ENCODE assay signal across 8 cellular contexts in the genomic region with DNA sequence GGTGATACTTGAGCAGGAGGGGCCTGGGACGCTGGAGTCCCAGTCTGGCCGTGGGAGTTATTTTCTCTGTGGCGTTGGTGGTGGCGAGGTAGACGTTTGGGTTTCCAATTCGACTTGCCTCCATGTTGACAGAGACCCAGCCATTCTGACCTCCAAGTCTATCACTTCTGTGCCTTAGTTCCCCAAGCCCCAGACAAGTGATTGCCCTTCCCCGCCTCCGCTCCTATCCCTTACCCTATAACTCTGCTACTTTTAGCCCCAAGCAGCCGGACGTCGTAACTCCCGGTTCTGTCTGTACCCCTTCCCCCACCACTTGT. TPM values are rescaled to one million over a fixed set of nuclear protein-coding genes. Genes with fewer than 3 reads are reported as not detected.
A peak's percentile ranks its signal among the peaks of the same experiment; 100 is the strongest.
DNase-seq lines count a peak whose midpoint lies in the region; ATAC-seq, FAIRE-seq and TF ChIP-seq lines count a peak whose summit lies in the region.

No MANE protein-coding gene starts in this region.

- WGBS in aorta, 2 donors, result 1% methylated on average over 12 of the region's 12 CpGs

- H3K4me1 ChIP-seq in right atrium auricular region (peaks cover 0 to 17% of the 10 kb centered on the region in 2 donors), ascending aorta (peaks cover 4 to 12% of the 10 kb centered on the region in 2 donors), lower lobe of right lung (peaks cover 21% of the 10 kb centered on the region), aorta (ENCODE audit: control insufficient read depth in 1 of 2, insufficient read depth in 2 of 2, low read length in 2 of 2) (no peaks in the 10 kb centered on the region)

- no peaks in the 10 kb centered on the region for H3K27me3 ChIP-seq in right atrium auricular region
- H3K27me3 ChIP-seq in ascending aorta, result no peaks in the 10 kb centered on the region
- H3K27me3 ChIP-seq in lower lobe of right lung (ENCODE audit: low read depth), result no peaks in the 10 kb centered on the region
- no peaks in the 10 kb centered on the region for H3K27me3 ChIP-seq in aorta (ENCODE audit: control insufficient read depth in 1 of 2, insufficient read depth in 2 of 2, low read length in 1 of 2)

- H3K9me3 ChIP-seq in right atrium auricular region, result no peaks in the 10 kb centered on the region
- no peaks in the 10 kb centered on the region for H3K9me3 ChIP-seq in ascending aorta
- H3K9me3 ChIP-seq in lower lobe of right lung, result no peaks in the 10 kb centered on the region
- H3K9me3 ChIP-seq in aorta (ENCODE audit: control insufficient read depth, low read length), result no peaks in the 10 kb centered on the region

- no peak for DNase-seq in right atrium auricular region (ENCODE audit: low spot score)
- DNase-seq in Right ventricle myocardium inferior (ENCODE audit: missing footprints), result no peak
- DNase-seq in ascending aorta (ENCODE audit: low spot score in 2 of 2), result no peak
- DNase-seq in lower lobe of right lung, result no peak
- DNase-seq in aorta, result no peak
- no peak for DNase-seq in RCC 7860 (ENCODE audit: low spot score)
- DNase-seq in hepatic stellate cell (ENCODE audit: low spot score), result no peak

- TF ChIP-seq CTCF in right atrium auricular region (IDR thresholded peaks at IDR 0.05) (no peak), ascending aorta (IDR thresholded peaks at IDR 0.05) (no peak), lower lobe of right lung (IDR thresholded peaks at IDR 0.05) (no peak)

- FAIRE-seq in RCC 7860 (lab: Jason Lieb, UNC), result no peak

- peak overlapping the region; percentile 63 to 85 for H3K27ac ChIP-seq in right atrium auricular region
- peak overlapping the region; percentile 38 to 82 for H3K27ac ChIP-seq in ascending aorta
- peak overlapping the region; percentile 85 for H3K27ac ChIP-seq in lower lobe of right lung
- H3K27ac ChIP-seq in aorta (ENCODE audit: low read depth in 1 of 2, low read length in 2 of 2), result no peak overlapping the region

- intact Hi-C loops in Right ventricle myocardium inferior (cut with DNase I), result loop anchor here (2.0 kb wide), 1 partner anchor 36 kb away; a partner anchor contains a TSS
- intact Hi-C loops in ascending aorta (cut with DNase I), result loop anchor here (2.0 kb wide), 3 partner anchors 36 to 90 kb away; a partner anchor contains a TSS
- intact Hi-C loops in lower lobe of right lung (cut with DNase I), result no loop called here
- intact Hi-C loops in aorta (cut with DNase I), result loop anchor here in 1 of 2 donors (2.0 kb wide), 1 partner anchor 52 kb away; a partner anchor contains a TSS

- ATAC-seq in Right ventricle myocardium inferior (no peak), lower lobe of right lung (no peak), aorta (ENCODE audit: low FRiP score) (no peak), HG03442 (IDR thresholded peaks at IDR 0.05; ENCODE audit: unreplicated experiment) (no peak)

- peaks cover 10% of the 10 kb centered on the region for H3K36me3 ChIP-seq in right atrium auricular region
- H3K36me3 ChIP-seq in ascending aorta, result peaks cover 12 to 30% of the 10 kb centered on the region in 2 donors
- H3K36me3 ChIP-seq in lower lobe of right lung, result peaks cover 38% of the 10 kb centered on the region
- H3K36me3 ChIP-seq in aorta (ENCODE audit: control insufficient read depth in 1 of 2, insufficient read depth in 2 of 2, low read length in 1 of 2), result peaks cover 0 to under 1% of the 10 kb centered on the region in 2 donors

- H3K4me3 ChIP-seq in right atrium auricular region, result peak overlapping the region; percentile 68 to 99
- peak overlapping the region; percentile 68 to 83 for H3K4me3 ChIP-seq in ascending aorta
- peak overlapping the region; percentile 99 for H3K4me3 ChIP-seq in lower lobe of right lung
- H3K4me3 ChIP-seq in aorta (ENCODE audit: low read length in 2 of 2), result peak overlapping the region; percentile 63 to 72

RNA-seq across cellular contexts. Expression of a gene that starts 0.5 kb away (rescaled TPM):
- 10 to 100 TPM; 60.0 to 80.9 TPM for total RNA-seq in right atrium auricular region
- total RNA-seq in Right ventricle myocardium inferior, result 75.9 TPM
- 92.0 TPM for total RNA-seq in ascending aorta
- total RNA-seq in lower lobe of right lung, result 44.0 TPM
- 10 to 100 TPM; 31.1 to 39.5 TPM for total RNA-seq in aorta
- 10 to 100 TPM; 20.0 to 61.8 TPM for polyA plus RNA-seq in aorta

RNA-seq across cellular contexts. Expression of a gene that starts 17.6 kb away (rescaled TPM):
- total RNA-seq in right atrium auricular region (not detected), Right ventricle myocardium inferior (not detected), ascending aorta (not detected), lower lobe of right lung (not detected), aorta (not detected)
- polyA plus RNA-seq in aorta, result not detected

RNA-seq across cellular contexts. Expression of a gene that starts 33.8 kb away (rescaled TPM):
- total RNA-seq in right atrium auricular region, result not detected
- total RNA-seq in Right ventricle myocardium inferior, result not detected
- total RNA-seq in ascending aorta, result not detected
- total RNA-seq in lower lobe of right lung, result not detected
- total RNA-seq in aorta, result not detected
- not detected for polyA plus RNA-seq in aorta

RNA-seq across cellular contexts. Expression of a gene that starts 35.8 kb away (rescaled TPM):
- total RNA-seq in right atrium auricular region (10 to 100 TPM; 81.7 to 95.1 TPM), Right ventricle myocardium inferior (80.6 TPM), ascending aorta (142 TPM), lower lobe of right lung (108 TPM), aorta (100 to 1,000 TPM in 1 of 2 donors, 10 to 100 TPM in 1; 90.1 to 103 TPM)
- polyA plus RNA-seq in aorta, result 100 to 1,000 TPM in 1 of 2 donors, 10 to 100 TPM in 1; 56.1 to 170 TPM

RNA-seq across cellular contexts. Expression of a gene that starts 45.4 kb away (rescaled TPM):
- total RNA-seq in right atrium auricular region (1,000 to 10,000 TPM; 1,032 to 1,330 TPM), Right ventricle myocardium inferior (1,258 TPM), ascending aorta (1,453 TPM), lower lobe of right lung (1,586 TPM), aorta (1,000 to 10,000 TPM; 1,268 to 1,273 TPM)
- polyA plus RNA-seq in aorta, result 1,000 to 10,000 TPM; 3,270 to 4,459 TPM

Comparison
In these comparisons a context has a peak if more than half of its experiments do, and no peak if none do; other contexts are left out.
1. H3K27ac ChIP-seq: peak in right atrium auricular region (2 of 2), ascending aorta (2 of 2) and lower lobe of right lung (single experiment); none in aorta (0 of 2).
2. Peak in every context shown above with its lines, with median percentiles within 50 percentile points of each other: H3K4me3 ChIP-seq.